In genomic region chr22:17113600-17113999, GRCh38 we compare ENCODE assay signal across 23 cellular contexts. TPM values are rescaled to one million over a fixed set of nuclear protein-coding genes. Genes with fewer than 3 reads are reported as not detected.
DNase-seq lines count a peak whose midpoint lies in the region; ATAC-seq and TF ChIP-seq lines count a peak whose summit lies in the region.
"Had no signal": no experiment of that assay in that cellular context is flagged by ENCODE, and none has a peak within 500 bp of the region (broad histone marks: within the 10 kb centered on the region; RNA-seq: fewer than 3 reads in every experiment).

No MANE protein-coding gene starts in this region.

- peaks cover 28% of the 10 kb centered on the region for H3K36me3 Mint-ChIP-seq in CD4-positive, alpha-beta T cell (ENCODE audit: low read depth)
- peaks cover 0 to 25% (median 3%) of the 10 kb centered on the region in 3 donors for H3K36me3 Mint-ChIP-seq in naive thymus-derived CD8-positive, alpha-beta T cell

- peak overlapping the region; percentile 7 for H3K27ac ChIP-seq in CD4-positive, alpha-beta T cell (ENCODE audit: low read depth, low read length)
- H3K27ac ChIP-seq in VCaP: peak overlapping the region; percentile 27; the same call in 1 of the 2 replicates
- H3K27ac ChIP-seq: 22Rv1 had no signal

- CTCF ChIA-PET in CD4-positive, alpha-beta T cell (lab: Charles Lee): no interaction called here

- H3K9me3 ChIP-seq in CD4-positive, alpha-beta T cell (ENCODE audit: control insufficient read depth, low read length): no peaks in the 10 kb centered on the region
- H3K9me3 ChIP-seq: BLaER1 had no signal

- POLR2A ChIA-PET in CD4-positive, alpha-beta T cell (lab: Charles Lee): no interaction called here
- POLR2A ChIA-PET in naive thymus-derived CD8-positive, alpha-beta T cell (lab: Charles Lee): interaction anchor here (1.4 to 6.8 kb wide), 2 partner anchors 12 to 27 kb away, joined by 3 to 74 read pairs; partner anchors contain the start of gene IL17RA

- peak overlapping the region; percentile 80 for H3K27ac Mint-ChIP-seq in CD4-positive, alpha-beta T cell
- H3K27ac Mint-ChIP-seq in naive thymus-derived CD8-positive, alpha-beta T cell: peak overlapping the region in 8 of 10 donors; percentile 24 to 90 (median 80)

- no peak for TF ChIP-seq CTCF in CD4-positive, alpha-beta T cell (IDR thresholded peaks at IDR 0.05)
- TF ChIP-seq CTCF in VCaP (conservative IDR thresholded peaks at IDR 0.05): no peak

- H3K27me3 Mint-ChIP-seq in CD4-positive, alpha-beta T cell: no peaks in the 10 kb centered on the region
- H3K27me3 Mint-ChIP-seq in naive thymus-derived CD8-positive, alpha-beta T cell: no peaks in the 10 kb centered on the region

- H3K4me1 Mint-ChIP-seq in CD4-positive, alpha-beta T cell (ENCODE audit: low read depth): peaks cover 81% of the 10 kb centered on the region
- peaks cover 56 to 89% (median 74%) of the 10 kb centered on the region in 4 donors for H3K4me1 Mint-ChIP-seq in naive thymus-derived CD8-positive, alpha-beta T cell

- intact Hi-C loops in CD4-positive, alpha-beta T cell (cut with DNase I, micrococcal nuclease): no loop called here

- DNase-seq in activated effector memory CD4-positive, alpha-beta T cell treated with anti-CD3 and anti-CD28 coated beads, Interleukin-2, amount 50 U/mL, for 16 hours: peak; percentile 53
- no peak for DNase-seq in activated effector memory CD4-positive, alpha-beta T cell treated with Interleukin-2 at 50 U/mL for 16 hours
- no peak for DNase-seq in CD4-positive, alpha-beta T cell
- DNase-seq in naive thymus-derived CD8-positive, alpha-beta T cell: no peak
- DNase-seq in mesenteric fat pad (ENCODE audit: low spot score) (no peak), NK-92 (lab: John Stamatoyannopoulos, UW; ENCODE audit: unreplicated experiment) (no peak)
- DNase-seq: ACHN, DMS53, EL, GF-D8, Kasumi-1, NCI-H1694 treated with DMSO at 0.1 percent for 48 hours, NCI-H2081 treated with DMSO at 0.1 percent for 48 hours, NCI-H446, NCI-H526, OCI-M1, Right ventricle myocardium superior had no signal

- no peak for ATAC-seq in CD4-positive, alpha-beta T cell (ENCODE audit: poor library complexity)
- ATAC-seq in naive thymus-derived CD8-positive, alpha-beta T cell: no peak
- no peak for ATAC-seq in GM21737 (IDR thresholded peaks at IDR 0.05; ENCODE audit: unreplicated experiment)

- no peak overlapping the region for H3K4me3 Mint-ChIP-seq in CD4-positive, alpha-beta T cell
- H3K4me3 Mint-ChIP-seq in naive thymus-derived CD8-positive, alpha-beta T cell: no peak overlapping the region

- H3K9me3 Mint-ChIP-seq in CD4-positive, alpha-beta T cell: no peaks in the 10 kb centered on the region
- H3K9me3 Mint-ChIP-seq in naive thymus-derived CD8-positive, alpha-beta T cell: no peaks in the 10 kb centered on the region

- no peaks in the 10 kb centered on the region for H3K27me3 ChIP-seq in CD4-positive, alpha-beta T cell (ENCODE audit: control insufficient read depth, insufficient read depth, low read length)
- H3K27me3 ChIP-seq: BLaER1 had no signal

RNA-seq across cellular contexts. Expression of gene TMEM121B, which starts 7.6 kb away (rescaled TPM):
- under 1 TPM; 0.05 to 0.08 TPM for total RNA-seq in CD4-positive, alpha-beta T cell
- under 1 TPM; 0.08 to 0.11 TPM for total RNA-seq in naive thymus-derived CD8-positive, alpha-beta T cell
- polyA plus RNA-seq in naive thymus-derived CD8-positive, alpha-beta T cell: not detected
- 1.0 TPM for total RNA-seq in mesenteric fat pad
- total RNA-seq: MCF 10A, RPMI7951 had no signal

RNA-seq across cellular contexts. Expression of gene IL17RA, which starts 28.8 kb away (rescaled TPM):
- 10 to 100 TPM; 23.2 to 24.3 TPM for total RNA-seq in CD4-positive, alpha-beta T cell
- total RNA-seq in naive thymus-derived CD8-positive, alpha-beta T cell: 10 to 100 TPM; 69.9 to 78.6 TPM
- polyA plus RNA-seq in naive thymus-derived CD8-positive, alpha-beta T cell: 10 to 100 TPM; 26.2 to 57.7 (median 48.8) TPM
- 38.2 TPM for total RNA-seq in mesenteric fat pad

RNA-seq across cellular contexts. Expression of gene HDHD5, which starts 45.5 kb away (rescaled TPM):
- 10 to 100 TPM; 11.0 to 11.6 TPM for total RNA-seq in CD4-positive, alpha-beta T cell
- 10 to 100 TPM; 29.3 to 33.6 TPM for total RNA-seq in naive thymus-derived CD8-positive, alpha-beta T cell
- 10 to 100 TPM; 48.5 to 72.7 (median 59.8) TPM for polyA plus RNA-seq in naive thymus-derived CD8-positive, alpha-beta T cell
- 28.4 TPM for total RNA-seq in mesenteric fat pad
